Comparison of ENCODE assay signal across 8 cellular contexts in genomic region chr1:44377925-44378784, GRCh38. TPM values are rescaled to one million over a fixed set of nuclear protein-coding genes. Genes with fewer than 3 reads are reported as not detected.
DNase-seq lines count a peak whose midpoint lies in the region; ATAC-seq, FAIRE-seq and TF ChIP-seq lines count a peak whose summit lies in the region.

No MANE protein-coding gene starts in this region.

- H3K4me3 ChIP-seq in Loucy (ENCODE audit: low read length, poor library complexity, severe bottlenecking) = no peak overlapping the region
- H3K4me3 ChIP-seq in kidney (ENCODE audit: low read length in 2 of 2) = no peak overlapping the region

- H3K36me3 ChIP-seq in Loucy (ENCODE audit: insufficient read depth, low read length) (no peaks in the 10 kb centered on the region), kidney (ENCODE audit: control insufficient read depth in 1 of 2, insufficient read depth in 2 of 2, low read length in 2 of 2) (no peaks in the 10 kb centered on the region)

- intact Hi-C loops in MCF 10A (cut with micrococcal nuclease) (loop anchor here (1.0 to 5.0 kb wide), 5 partner anchors 45 to 275 kb away; no protein-coding TSS in a partner anchor), kidney (cut with DNase I) (no loop called here)

- H3K79me2 ChIP-seq in Loucy (ENCODE audit: insufficient read depth, low read length) = no peaks in the 10 kb centered on the region

- H3K27ac ChIP-seq in kidney (ENCODE audit: low read depth in 2 of 2, low read length in 2 of 2) = no peak overlapping the region

- H3K4me3 Mint-ChIP-seq in MCF 10A (ENCODE audit: unreplicated experiment) = no peak overlapping the region

- TF ChIP-seq CTCF in Loucy (conservative IDR thresholded peaks at IDR 0.05; ENCODE audit: low read length) = peak; percentile 95
- peak; percentile 72 for TF ChIP-seq CTCF in MCF 10A (IDR thresholded peaks at IDR 0.05; ENCODE audit: unreplicated experiment)
- TF ChIP-seq CTCF in kidney (IDR thresholded peaks at IDR 0.05; ENCODE audit: borderline replicate concordance, extremely low read depth, insufficient read depth) = peak; percentile 63

- ATAC-seq in HG03280 (IDR thresholded peaks at IDR 0.05; ENCODE audit: unreplicated experiment) = no peak

- H3K9me2 ChIP-seq in Loucy (replicated peaks; ENCODE audit: low read depth, low read length) = no peaks in the 10 kb centered on the region

- H3K4me1 ChIP-seq in Loucy (ENCODE audit: insufficient read depth, low read length, poor library complexity, severe bottlenecking) (no peaks in the 10 kb centered on the region), kidney (ENCODE audit: control insufficient read depth in 1 of 2, insufficient read depth in 1 of 2, low read depth in 1 of 2, low read length in 2 of 2) (no peaks in the 10 kb centered on the region)

- H4K20me1 ChIP-seq in Loucy (ENCODE audit: insufficient read depth, low read length, poor library complexity, severe bottlenecking) = no peaks in the 10 kb centered on the region

- POLR2A ChIA-PET in MCF 10A (lab: Yijun Ruan, JAX) = interaction anchor here (0.6 to 1.2 kb wide), 6 partner anchors 49 to 215 kb away, joined by 3 to 6 read pairs (median 4); no protein-coding TSS in a partner anchor

- 0 out of 2 replicates have a peak overlapping the region, but pooled peaks have one; percentile 25 for H2AFZ ChIP-seq in Loucy (ENCODE audit: low read length)

- no peaks in the 10 kb centered on the region for H3K36me3 Mint-ChIP-seq in MCF 10A (ENCODE audit: insufficient read depth, unreplicated experiment)

- no peaks in the 10 kb centered on the region for H3K9me3 ChIP-seq in Loucy (ENCODE audit: insufficient read depth, low read depth, low read length)
- H3K9me3 ChIP-seq in kidney (ENCODE audit: control insufficient read depth in 1 of 2, low read length in 2 of 2) = no peaks in the 10 kb centered on the region

- H3K9ac ChIP-seq in Loucy (ENCODE audit: low read depth, low read length, poor library complexity, severe bottlenecking) (no peak overlapping the region), kidney (ENCODE audit: low read length in 2 of 2) (no peak overlapping the region)

- H3K27ac Mint-ChIP-seq in MCF 10A (ENCODE audit: low read depth, unreplicated experiment) = no peak overlapping the region

- no TSS peak for BruUV-seq in MCF 10A (replicated peaks; lab: Mats Ljungman, UMichigan)

- no peak for FAIRE-seq in kidney (lab: Jason Lieb, UNC)

- no peaks in the 10 kb centered on the region for H3K9me3 Mint-ChIP-seq in MCF 10A (ENCODE audit: unreplicated experiment)

- no peaks in the 10 kb centered on the region for H3F3A ChIP-seq in Loucy (ENCODE audit: low read depth)

- H3K4me2 ChIP-seq in Loucy (ENCODE audit: low read depth, low read length, poor library complexity, severe bottlenecking) = no peak overlapping the region

- no peaks in the 10 kb centered on the region for H3K4me1 Mint-ChIP-seq in MCF 10A (ENCODE audit: insufficient read depth, unreplicated experiment)

- CTCF ChIA-PET in MCF 10A (lab: Yijun Ruan, JAX) = interaction anchor here (0.5 to 7.5 kb wide), 29 partner anchors 10 to 401 kb away, joined by 3 to 113 read pairs (median 4); no protein-coding TSS in a partner anchor

- DNase-seq in ELR (ENCODE audit: low read depth) (peak; percentile 72), T follicular helper cell (ENCODE audit: low read depth) (peak; percentile 18), MCF 10A (ENCODE audit: unreplicated experiment) (peak; percentile 72), kidney (no peak), cortex of kidney (lab: John Stamatoyannopoulos, UW) (no peak)
- DNase-seq in stimulated activated CD4-positive, alpha-beta T cell treated with anti-CD3 and anti-CD28 coated beads, Interleukin-4, amount 100 ng/mL, for 24 hours = peak; percentile 47

- no peaks in the 10 kb centered on the region for H3K27me3 Mint-ChIP-seq in MCF 10A (ENCODE audit: insufficient read depth, unreplicated experiment)

- no peaks in the 10 kb centered on the region for H3K27me3 ChIP-seq in Loucy (ENCODE audit: insufficient read depth, low read length, poor library complexity, severe bottlenecking)

RNA-seq across cellular contexts. Expression of gene ERI3, which starts 23.1 kb away (rescaled TPM):
- 70.5 and 83.4 TPM in 2 replicates for total RNA-seq in MCF 10A (2022)
- total RNA-seq in kidney = 60.4 TPM
- polyA plus RNA-seq in kidney (ENCODE audit: insufficient read depth, low read depth, low replicate concordance) = 126 TPM

RNA-seq across cellular contexts. Expression of gene RNF220, which starts 26.9 kb away (rescaled TPM):
- 65.4 and 67.1 TPM in 2 replicates for total RNA-seq in MCF 10A (2022)
- 66.9 TPM for total RNA-seq in kidney
- 69.0 TPM for polyA plus RNA-seq in kidney (ENCODE audit: insufficient read depth, low read depth, low replicate concordance)

Comparison
In these comparisons a context has a peak if more than half of its experiments do, and no peak if none do; other contexts are left out.
1. DNase-seq: peak in ELR (single experiment), T follicular helper cell (single experiment), MCF 10A (single experiment) and stimulated activated CD4-positive, alpha-beta T cell treated with anti-CD3 and anti-CD28 coated beads, Interleukin-4, amount 100 ng/mL, for 24 hours (single experiment); none in kidney (single experiment) and cortex of kidney (single experiment).
2. Peak in every context shown above with its lines, with median percentiles within 50 percentile points of each other: CTCF ChIP-seq.